Comparison of ENCODE assay signal across 1 cellular context in the genomic region with DNA sequence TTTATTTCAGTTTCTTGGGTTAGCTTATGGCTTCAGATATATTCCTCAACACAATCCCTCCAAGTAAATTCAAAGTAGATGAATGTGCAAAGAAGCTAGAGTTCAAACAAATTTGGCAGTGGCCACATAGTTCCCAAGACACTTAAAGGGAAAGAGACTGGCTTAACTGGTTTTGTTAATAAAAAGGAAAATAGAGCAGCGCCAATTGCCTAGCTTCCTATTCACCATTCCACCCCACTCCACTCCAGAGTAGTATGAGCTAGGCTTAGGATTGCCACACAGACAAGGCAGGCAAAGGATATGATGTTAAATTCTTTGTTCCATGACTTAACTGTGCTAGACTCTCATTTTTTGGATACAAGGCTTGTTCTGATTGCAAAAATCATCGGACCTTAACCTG.
TF ChIP-seq lines count a peak whose summit lies in the region.

No MANE protein-coding gene starts in this region.

TF ChIP-seq in HCT116, 20 proteins besides CTCF, POLR2A, EP300 and RAD21:
- TF ChIP-seq TCF7L2 (IDR thresholded peaks at IDR 0.05; ENCODE audit: borderline replicate concordance, extremely low read depth, insufficient read depth, insufficient read length) (no peak), SIN3A (IDR thresholded peaks at IDR 0.05; ENCODE audit: low read depth) (no peak), ZNF274 (IDR thresholded peaks at IDR 0.05; ENCODE audit: low read depth, low read length) (no peak), EGR1 (IDR thresholded peaks at IDR 0.05; ENCODE audit: low read depth) (no peak), ZFX (IDR thresholded peaks at IDR 0.05) (no peak), CBX3 (IDR thresholded peaks at IDR 0.05; ENCODE audit: low read depth) (no peak), CEBPB (IDR thresholded peaks at IDR 0.05; ENCODE audit: low read depth) (no peak), ELF1 (IDR thresholded peaks at IDR 0.05; ENCODE audit: borderline replicate concordance, low read depth) (no peak), SRF (IDR thresholded peaks at IDR 0.05; ENCODE audit: low read depth) (no peak), POLR2AphosphoS5 (IDR thresholded peaks at IDR 0.05; ENCODE audit: low read depth, low read length) (no peak), JUND (IDR thresholded peaks at IDR 0.05) (no peak), EZH2 (IDR thresholded peaks at IDR 0.05) (no peak)
- TF ChIP-seq, protein P1, sequence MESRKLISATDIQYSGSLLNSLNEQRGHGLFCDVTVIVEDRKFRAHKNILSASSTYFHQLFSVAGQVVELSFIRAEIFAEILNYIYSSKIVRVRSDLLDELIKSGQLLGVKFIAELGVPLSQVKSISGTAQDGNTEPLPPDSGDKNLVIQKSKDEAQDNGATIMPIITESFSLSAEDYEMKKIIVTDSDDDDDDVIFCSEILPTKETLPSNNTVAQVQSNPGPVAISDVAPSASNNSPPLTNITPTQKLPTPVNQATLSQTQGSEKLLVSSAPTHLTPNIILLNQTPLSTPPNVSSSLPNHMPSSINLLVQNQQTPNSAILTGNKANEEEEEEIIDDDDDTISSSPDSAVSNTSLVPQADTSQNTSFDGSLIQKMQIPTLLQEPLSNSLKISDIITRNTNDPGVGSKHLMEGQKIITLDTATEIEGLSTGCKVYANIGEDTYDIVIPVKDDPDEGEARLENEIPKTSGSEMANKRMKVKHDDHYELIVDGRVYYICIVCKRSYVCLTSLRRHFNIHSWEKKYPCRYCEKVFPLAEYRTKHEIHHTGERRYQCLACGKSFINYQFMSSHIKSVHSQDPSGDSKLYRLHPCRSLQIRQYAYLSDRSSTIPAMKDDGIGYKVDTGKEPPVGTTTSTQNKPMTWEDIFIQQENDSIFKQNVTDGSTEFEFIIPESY (IDR thresholded peaks at IDR 0.05; ENCODE audit: extremely low read depth, insufficient replicate concordance, low read length): no peak
- TF ChIP-seq, protein P2, sequence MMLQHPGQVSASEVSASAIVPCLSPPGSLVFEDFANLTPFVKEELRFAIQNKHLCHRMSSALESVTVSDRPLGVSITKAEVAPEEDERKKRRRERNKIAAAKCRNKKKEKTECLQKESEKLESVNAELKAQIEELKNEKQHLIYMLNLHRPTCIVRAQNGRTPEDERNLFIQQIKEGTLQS (IDR thresholded peaks at IDR 0.05): no peak
- TF ChIP-seq, protein P3, sequence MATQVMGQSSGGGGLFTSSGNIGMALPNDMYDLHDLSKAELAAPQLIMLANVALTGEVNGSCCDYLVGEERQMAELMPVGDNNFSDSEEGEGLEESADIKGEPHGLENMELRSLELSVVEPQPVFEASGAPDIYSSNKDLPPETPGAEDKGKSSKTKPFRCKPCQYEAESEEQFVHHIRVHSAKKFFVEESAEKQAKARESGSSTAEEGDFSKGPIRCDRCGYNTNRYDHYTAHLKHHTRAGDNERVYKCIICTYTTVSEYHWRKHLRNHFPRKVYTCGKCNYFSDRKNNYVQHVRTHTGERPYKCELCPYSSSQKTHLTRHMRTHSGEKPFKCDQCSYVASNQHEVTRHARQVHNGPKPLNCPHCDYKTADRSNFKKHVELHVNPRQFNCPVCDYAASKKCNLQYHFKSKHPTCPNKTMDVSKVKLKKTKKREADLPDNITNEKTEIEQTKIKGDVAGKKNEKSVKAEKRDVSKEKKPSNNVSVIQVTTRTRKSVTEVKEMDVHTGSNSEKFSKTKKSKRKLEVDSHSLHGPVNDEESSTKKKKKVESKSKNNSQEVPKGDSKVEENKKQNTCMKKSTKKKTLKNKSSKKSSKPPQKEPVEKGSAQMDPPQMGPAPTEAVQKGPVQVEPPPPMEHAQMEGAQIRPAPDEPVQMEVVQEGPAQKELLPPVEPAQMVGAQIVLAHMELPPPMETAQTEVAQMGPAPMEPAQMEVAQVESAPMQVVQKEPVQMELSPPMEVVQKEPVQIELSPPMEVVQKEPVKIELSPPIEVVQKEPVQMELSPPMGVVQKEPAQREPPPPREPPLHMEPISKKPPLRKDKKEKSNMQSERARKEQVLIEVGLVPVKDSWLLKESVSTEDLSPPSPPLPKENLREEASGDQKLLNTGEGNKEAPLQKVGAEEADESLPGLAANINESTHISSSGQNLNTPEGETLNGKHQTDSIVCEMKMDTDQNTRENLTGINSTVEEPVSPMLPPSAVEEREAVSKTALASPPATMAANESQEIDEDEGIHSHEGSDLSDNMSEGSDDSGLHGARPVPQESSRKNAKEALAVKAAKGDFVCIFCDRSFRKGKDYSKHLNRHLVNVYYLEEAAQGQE (IDR thresholded peaks at IDR 0.05; ENCODE audit: low read depth): no peak
TF ChIP-seq in HCT116: peak in this region for 0.
